14 cellular contexts compared by ENCODE assay signal in genomic region chr10:3749011-3749410, GRCh38. TPM values are rescaled to one million over a fixed set of nuclear protein-coding genes. Genes with fewer than 3 reads are reported as not detected.
DNase-seq lines count a peak whose midpoint lies in the region; ATAC-seq and TF ChIP-seq lines count a peak whose summit lies in the region.
"Had no signal": no experiment of that assay in that cellular context is flagged by ENCODE, and none has a peak within 500 bp of the region (broad histone marks: within the 10 kb centered on the region; RNA-seq: fewer than 3 reads in every experiment).

No MANE protein-coding gene starts in this region.

- H3K9me3 ChIP-seq in Panc1 (ENCODE audit: control insufficient read depth, insufficient read depth, low read depth, low read length) (no peaks in the 10 kb centered on the region), mesenchymal stem cell (ENCODE audit: control insufficient read depth, low read length) (no peaks in the 10 kb centered on the region), suprapubic skin (no peaks in the 10 kb centered on the region)
- H3K9me3 ChIP-seq: MG63 had no signal

- TF ChIP-seq EP300 in suprapubic skin (IDR thresholded peaks at IDR 0.05) = no peak

- no peak overlapping the region for H2AFZ ChIP-seq in mesenchymal stem cell (ENCODE audit: low read depth, low read length)

- no peak for DNase-seq in Panc1 (ENCODE audit: low read depth, low spot score)
- DNase-seq in ecto neural progenitor cell (ENCODE audit: low spot score) = peak; percentile 21
- DNase-seq in mesenchymal stem cell = no peak
- DNase-seq in suprapubic skin (ENCODE audit: low spot score in 2 of 2) = no peak
- no peak for DNase-seq in ureter (ENCODE audit: low spot score)
- no peak for DNase-seq in islet precursor cell
- DNase-seq in medulla oblongata (ENCODE audit: extremely low spot score) = no peak
- DNase-seq in SW480 (ENCODE audit: low spot score) = no peak
- DNase-seq: endodermal cell, MG63, naive B cell, NCI-H1694 treated with DMSO at 0.1 percent for 48 hours, NCI-H345, SIG-M5 had no signal

- no peak overlapping the region for H2BK120ac ChIP-seq in mesenchymal stem cell (ENCODE audit: low read depth, low read length)

- H3K36me3 ChIP-seq in Panc1 (ENCODE audit: control insufficient read depth, insufficient read depth, low read length) = no peaks in the 10 kb centered on the region
- H3K36me3 ChIP-seq in mesenchymal stem cell (ENCODE audit: control insufficient read depth in 1 of 2, insufficient read depth in 2 of 2, low read depth in 1 of 2, low read length in 2 of 2) = no peaks in the 10 kb centered on the region
- H3K36me3 ChIP-seq in suprapubic skin = no peaks in the 10 kb centered on the region
- H3K36me3 ChIP-seq: MG63 had no signal

- H2BK12ac ChIP-seq in mesenchymal stem cell (ENCODE audit: low read length in 2 of 2) = peak overlapping the region in 1 of 2 experiments; percentile 57

- no peaks in the 10 kb centered on the region for H3K79me1 ChIP-seq in mesenchymal stem cell (replicated peaks; ENCODE audit: low read length, poor library complexity, severe bottlenecking)

- POLR2A ChIA-PET in Panc1 (lab: Charles Lee) = no interaction called here

- H3K23ac ChIP-seq in mesenchymal stem cell (ENCODE audit: low read length in 2 of 2) = no peak overlapping the region

- H3K27ac ChIP-seq in Panc1 (ENCODE audit: low read length) (peak overlapping the region; percentile 73; the same call in 1 of the 2 replicates), mesenchymal stem cell (ENCODE audit: low read length, poor library complexity, severe bottlenecking) (no peak overlapping the region), suprapubic skin (peak overlapping the region; percentile 23)

- peak overlapping the region in 1 of 2 experiments; percentile 34 for H3K18ac ChIP-seq in mesenchymal stem cell (ENCODE audit: low read depth in 1 of 2, low read length in 2 of 2)

- intact Hi-C loops in Panc1 (cut with micrococcal nuclease; ENCODE audit: unreplicated experiment) = no loop called here

- WGBS in mesenchymal stem cell = 95% methylated on average over 5 of the region's 5 CpGs
- 91% methylated on average over 5 of the region's 5 CpGs for WGBS in suprapubic skin

- no TSS peak for BruUV-seq in Panc1 (replicated peaks; lab: Mats Ljungman, UMichigan)

- H4K91ac ChIP-seq in mesenchymal stem cell (ENCODE audit: low read length) = peak overlapping the region; percentile 80

- H4K8ac ChIP-seq in mesenchymal stem cell (ENCODE audit: low read length) = peak overlapping the region; percentile 76

- H3K14ac ChIP-seq in mesenchymal stem cell (ENCODE audit: low read length in 2 of 2) = no peak overlapping the region

- no peak overlapping the region for H2BK5ac ChIP-seq in mesenchymal stem cell (ENCODE audit: low read depth, low read length, poor library complexity, severe bottlenecking)

- CTCF ChIA-PET in Panc1 (lab: Charles Lee) = no interaction called here

- no peak for TF ChIP-seq POLR2A in suprapubic skin (IDR thresholded peaks at IDR 0.05)

- no peak overlapping the region for H3K4me2 ChIP-seq in mesenchymal stem cell (ENCODE audit: low read length, poor library complexity, severe bottlenecking)

- no peak overlapping the region for H3K9ac ChIP-seq in mesenchymal stem cell (ENCODE audit: low read length)

- in situ Hi-C loops in Panc1 (cut with HindIII; ENCODE audit: low pct_unique_long_range_greater_than_20kb, low sequenced_read_pairs) = no loop called here

- H3K4ac ChIP-seq in mesenchymal stem cell (ENCODE audit: low read depth in 1 of 2, low read length in 2 of 2) = peak overlapping the region in 1 of 2 experiments; percentile 24

- H3K27me3 ChIP-seq in Panc1 (ENCODE audit: control insufficient read depth, insufficient read depth, low read length) = no peaks in the 10 kb centered on the region
- no peaks in the 10 kb centered on the region for H3K27me3 ChIP-seq in mesenchymal stem cell (ENCODE audit: control insufficient read depth in 1 of 2, insufficient read depth in 1 of 2, low read length in 2 of 2)
- H3K27me3 ChIP-seq in suprapubic skin = no peaks in the 10 kb centered on the region
- H3K27me3 ChIP-seq: MG63 had no signal

- H2BK15ac ChIP-seq in mesenchymal stem cell (ENCODE audit: low read depth, poor library complexity, severe bottlenecking) = peak overlapping the region; percentile 8

- no peak overlapping the region for H2AK5ac ChIP-seq in mesenchymal stem cell (ENCODE audit: low read length, severe bottlenecking)

- TF ChIP-seq CTCF in Panc1 (IDR thresholded peaks at IDR 0.05) (no peak), suprapubic skin (IDR thresholded peaks at IDR 0.05) (no peak)

- ATAC-seq in Panc1 = 0 out of 2 replicates have a peak, but pooled peaks have one; percentile 47

- peaks cover 29% of the 10 kb centered on the region for H3K4me1 ChIP-seq in Panc1 (ENCODE audit: control insufficient read depth, insufficient read depth, low read length)
- H3K4me1 ChIP-seq in mesenchymal stem cell (ENCODE audit: control insufficient read depth, insufficient read depth, low read depth, low read length) = peaks cover 8% of the 10 kb centered on the region
- peaks cover 30% of the 10 kb centered on the region for H3K4me1 ChIP-seq in suprapubic skin

- H3K4me3 ChIP-seq in Panc1 (ENCODE audit: low read depth in 2 of 2, low read length in 2 of 2) = no peak overlapping the region
- H3K4me3 ChIP-seq in mesenchymal stem cell (ENCODE audit: insufficient read depth in 1 of 2, low read depth in 1 of 2, low read length in 2 of 2) = no peak overlapping the region
- H3K4me3 ChIP-seq in suprapubic skin = no peak overlapping the region
- H3K4me3 ChIP-seq: MG63 had no signal

RNA-seq across cellular contexts. Expression of gene KLF6, which starts 36.0 kb away (rescaled TPM):
- 177 TPM for total RNA-seq in Panc1 (2021; ENCODE audit: unreplicated experiment)
- 108 TPM for polyA plus RNA-seq in Panc1 (2012; ENCODE audit: insufficient read length)
- polyA plus RNA-seq in mesenchymal stem cell (2013, experiment 1 of 2) = 195 TPM
- polyA plus RNA-seq in mesenchymal stem cell (2013, experiment 2 of 2) = 183 TPM
- total RNA-seq in suprapubic skin = 100 to 1,000 TPM; 242 to 484 (median 276) TPM
- total RNA-seq in ureter = 171 TPM
